Comparison of ENCODE assay signal across 11 cellular contexts in the genomic region with DNA sequence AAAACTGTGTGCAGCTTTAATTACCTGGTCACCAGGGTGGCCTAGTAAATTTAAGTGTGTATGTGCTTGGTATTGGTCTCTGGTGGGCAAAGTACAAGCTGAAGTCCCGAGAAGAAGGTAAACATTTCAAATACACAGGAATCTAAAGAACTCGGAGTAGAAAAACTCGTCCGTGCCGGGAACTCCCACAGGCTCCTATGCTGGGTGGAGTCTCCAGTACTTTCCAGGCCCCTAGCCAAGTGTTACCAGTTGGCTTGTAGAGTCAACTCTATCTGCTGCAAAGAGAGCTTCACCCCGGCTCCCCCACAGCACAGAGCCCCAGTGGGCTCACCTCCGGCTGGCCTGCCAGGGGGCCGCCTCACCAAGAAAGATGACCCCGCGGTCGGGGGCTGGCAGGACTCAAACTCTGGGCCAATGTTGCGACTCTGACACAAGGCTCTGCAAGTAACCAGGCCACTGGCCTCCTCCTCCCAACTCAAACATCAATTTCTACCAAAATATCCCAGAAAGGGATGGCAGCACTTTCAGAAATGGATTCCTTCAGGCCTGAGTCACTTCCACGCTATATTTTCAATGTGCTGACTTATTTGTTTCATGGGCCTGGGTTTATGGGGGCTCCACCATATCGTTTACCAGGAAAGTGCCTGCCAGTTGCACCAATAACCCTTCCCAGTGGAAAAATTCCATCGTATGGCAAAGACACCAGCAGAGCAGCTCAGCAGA.
DNase-seq lines count a peak whose midpoint lies in the region; ATAC-seq lines count a peak whose summit lies in the region.
"Had no signal": no experiment of that assay in that cellular context is flagged by ENCODE, and none has a peak within 500 bp of the region (broad histone marks: within the 10 kb centered on the region; RNA-seq: fewer than 3 reads in every experiment).

No MANE protein-coding gene starts in this region.

- H3K23ac ChIP-seq in trophoblast cell (ENCODE audit: low read length): no peak overlapping the region

- intact Hi-C loops in Right ventricle myocardium superior (cut with DNase I): loop anchor here (10.0 kb wide), 1 partner anchor 199 kb away; no protein-coding TSS in a partner anchor

- no peaks in the 10 kb centered on the region for H3K27me3 Mint-ChIP-seq in T-helper 17 cell
- no peaks in the 10 kb centered on the region for H3K27me3 Mint-ChIP-seq in activated CD8-positive, alpha-beta T cell treated with anti-CD3 and anti-CD28 coated beads, Interleukin-2, amount 10 ng/mL, durations not matched to agents 7 days and 5 days (ENCODE audit: low read depth)
- H3K27me3 Mint-ChIP-seq: effector memory CD8-positive, alpha-beta T cell had no signal

- no peak overlapping the region for H3K4me2 ChIP-seq in trophoblast cell (ENCODE audit: low read length)

- H3K27me3 ChIP-seq in ACC112 (ENCODE audit: insufficient read depth, low read length): no peaks in the 10 kb centered on the region
- no peaks in the 10 kb centered on the region for H3K27me3 ChIP-seq in trophoblast cell (ENCODE audit: insufficient read depth, low read length)

- no peak overlapping the region for H3K9ac ChIP-seq in trophoblast cell (ENCODE audit: low read length)

- H3K9me3 ChIP-seq in T-helper 17 cell (ENCODE audit: control insufficient read depth, low read length, poor library complexity, severe bottlenecking) (no peaks in the 10 kb centered on the region), trophoblast cell (ENCODE audit: insufficient read depth, low read depth, low read length) (peaks cover 2% of the 10 kb centered on the region)

- H3K79me2 ChIP-seq in ACC112 (ENCODE audit: control insufficient read depth, insufficient read depth, low read length, unreplicated experiment) (peaks cover 67% of the 10 kb centered on the region), trophoblast cell (ENCODE audit: control insufficient read depth, insufficient read depth, low read length, poor library complexity) (peaks cover 4% of the 10 kb centered on the region)

- no peak overlapping the region for H3K4me3 Mint-ChIP-seq in T-helper 17 cell
- no peak overlapping the region for H3K4me3 Mint-ChIP-seq in activated CD8-positive, alpha-beta T cell treated with anti-CD3 and anti-CD28 coated beads, Interleukin-2, amount 10 ng/mL, durations not matched to agents 7 days and 5 days
- H3K4me3 Mint-ChIP-seq: effector memory CD8-positive, alpha-beta T cell; nephron progenitor cell had no signal

- no CpG with 5 or more reads among the region's 15 CpGs for WGBS in trophoblast cell (ENCODE audit: extremely low coverage, insufficient coverage, insufficient read length)

- peaks cover 38% of the 10 kb centered on the region for H3K4me1 ChIP-seq in ACC112 (ENCODE audit: control insufficient read depth, insufficient read depth, low read length, unreplicated experiment)
- H3K4me1 ChIP-seq in trophoblast cell (ENCODE audit: control insufficient read depth in 1 of 2, insufficient read depth in 2 of 2, low read length in 2 of 2): peaks cover 7 to 14% of the 10 kb centered on the region in 2 experiments

- H2AFZ ChIP-seq in ACC112 (ENCODE audit: low read length, unreplicated experiment): no peak overlapping the region
- no peak overlapping the region for H2AFZ ChIP-seq in trophoblast cell (ENCODE audit: insufficient read depth, low read length, poor library complexity)

- H3K4ac ChIP-seq in trophoblast cell (ENCODE audit: low read depth, low read length): no peak overlapping the region

- no peaks in the 10 kb centered on the region for H3K36me3 Mint-ChIP-seq in T-helper 17 cell (ENCODE audit: low read depth)
- peaks cover 41% of the 10 kb centered on the region for H3K36me3 Mint-ChIP-seq in activated CD8-positive, alpha-beta T cell treated with anti-CD3 and anti-CD28 coated beads, Interleukin-2, amount 10 ng/mL, durations not matched to agents 7 days and 5 days (ENCODE audit: low read depth)

- H3K9me3 Mint-ChIP-seq in activated CD8-positive, alpha-beta T cell treated with anti-CD3 and anti-CD28 coated beads, Interleukin-2, amount 10 ng/mL, durations not matched to agents 7 days and 5 days (ENCODE audit: insufficient read depth): no peaks in the 10 kb centered on the region
- H3K9me3 Mint-ChIP-seq: effector memory CD8-positive, alpha-beta T cell; nephron progenitor cell had no signal

- no peak overlapping the region for H3K18ac ChIP-seq in trophoblast cell (ENCODE audit: low read length)

- no peak overlapping the region for H2BK12ac ChIP-seq in trophoblast cell (ENCODE audit: low read length)

- POLR2A ChIA-PET in activated CD8-positive, alpha-beta T cell treated with anti-CD3 and anti-CD28 coated beads, Interleukin-2, amount 10 ng/mL, durations not matched to agents 7 days and 5 days (lab: Charles Lee): no interaction called here

- H3K27ac ChIP-seq in ACC112 (ENCODE audit: low read depth, low read length): peak overlapping the region; percentile 71
- peak overlapping the region; percentile 30 for H3K27ac ChIP-seq in trophoblast cell (ENCODE audit: low read depth, low read length)
- H3K27ac ChIP-seq: HL-60 had no signal

- H3K4me1 Mint-ChIP-seq in T-helper 17 cell: peaks cover 46% of the 10 kb centered on the region
- H3K4me1 Mint-ChIP-seq in activated CD8-positive, alpha-beta T cell treated with anti-CD3 and anti-CD28 coated beads, Interleukin-2, amount 10 ng/mL, durations not matched to agents 7 days and 5 days (ENCODE audit: low read depth): peaks cover 42% of the 10 kb centered on the region

- CTCF ChIA-PET in activated CD8-positive, alpha-beta T cell treated with anti-CD3 and anti-CD28 coated beads, Interleukin-2, amount 10 ng/mL, durations not matched to agents 7 days and 5 days (lab: Charles Lee): no interaction called here

- H2AK5ac ChIP-seq in trophoblast cell (ENCODE audit: low read length): no peak overlapping the region

- H3K79me1 ChIP-seq in trophoblast cell (ENCODE audit: low read length): no peaks in the 10 kb centered on the region

- H3K4me3 ChIP-seq in ACC112 (ENCODE audit: low read depth, low read length): peak overlapping the region; percentile 54; the same call in 1 of the 2 replicates
- no peak overlapping the region for H3K4me3 ChIP-seq in trophoblast cell (ENCODE audit: low read depth, low read length)

- peak overlapping the region; percentile 47 for H3K27ac Mint-ChIP-seq in T-helper 17 cell
- no peak overlapping the region for H3K27ac Mint-ChIP-seq in activated CD8-positive, alpha-beta T cell treated with anti-CD3 and anti-CD28 coated beads, Interleukin-2, amount 10 ng/mL, durations not matched to agents 7 days and 5 days
- H3K27ac Mint-ChIP-seq: nephron progenitor cell had no signal

- no peak overlapping the region for H2BK5ac ChIP-seq in trophoblast cell (ENCODE audit: low read depth, low read length, poor library complexity)

- no peak overlapping the region for H3K14ac ChIP-seq in trophoblast cell (ENCODE audit: low read length)

- no peak for DNase-seq in T-helper 17 cell
- DNase-seq in Right ventricle myocardium superior: peak; percentile 72
- peak in 1 of 2 donors; percentile 67 for DNase-seq in trophoblast cell
- no peak for DNase-seq in AML-193 (lab: John Stamatoyannopoulos, UW)
- DNase-seq in NCI-H187 (lab: John Stamatoyannopoulos, UW): no peak
- no peak for DNase-seq in activated T-cell treated with anti-CD3 and anti-CD28 coated beads, Interleukin-2, amount 50 U/mL, for 48 hours
- DNase-seq in activated CD8-positive, alpha-beta T cell treated with anti-CD3 and anti-CD28 coated beads, Interleukin-2, amount 10 ng/mL, durations not matched to agents 7 days and 5 days: no peak
- DNase-seq: effector memory CD8-positive, alpha-beta T cell; nephron progenitor cell had no signal

- H2BK120ac ChIP-seq in trophoblast cell (ENCODE audit: insufficient read depth, low read length, poor library complexity): no peak overlapping the region

- H4K8ac ChIP-seq in trophoblast cell (ENCODE audit: low read depth, low read length): no peak overlapping the region

- H3K36me3 ChIP-seq in ACC112 (ENCODE audit: insufficient read depth, low read length): peaks cover 16% of the 10 kb centered on the region
- peaks cover 23 to 28% of the 10 kb centered on the region in 2 experiments for H3K36me3 ChIP-seq in trophoblast cell (ENCODE audit: control insufficient read depth in 1 of 2, insufficient read depth in 2 of 2, low read length in 2 of 2)

- H4K12ac ChIP-seq in trophoblast cell (ENCODE audit: low read depth, low read length): no peak overlapping the region

- ATAC-seq in T-helper 17 cell: no peak
- ATAC-seq in Right ventricle myocardium superior (ENCODE audit: poor library complexity): peak; percentile 82
- ATAC-seq in activated CD8-positive, alpha-beta T cell treated with anti-CD3 and anti-CD28 coated beads, Interleukin-2, amount 10 ng/mL, durations not matched to agents 7 days and 5 days: no peak
- ATAC-seq: effector memory CD8-positive, alpha-beta T cell had no signal

- H4K91ac ChIP-seq in trophoblast cell (ENCODE audit: low read depth, low read length): no peak overlapping the region
